In the genomic region with DNA sequence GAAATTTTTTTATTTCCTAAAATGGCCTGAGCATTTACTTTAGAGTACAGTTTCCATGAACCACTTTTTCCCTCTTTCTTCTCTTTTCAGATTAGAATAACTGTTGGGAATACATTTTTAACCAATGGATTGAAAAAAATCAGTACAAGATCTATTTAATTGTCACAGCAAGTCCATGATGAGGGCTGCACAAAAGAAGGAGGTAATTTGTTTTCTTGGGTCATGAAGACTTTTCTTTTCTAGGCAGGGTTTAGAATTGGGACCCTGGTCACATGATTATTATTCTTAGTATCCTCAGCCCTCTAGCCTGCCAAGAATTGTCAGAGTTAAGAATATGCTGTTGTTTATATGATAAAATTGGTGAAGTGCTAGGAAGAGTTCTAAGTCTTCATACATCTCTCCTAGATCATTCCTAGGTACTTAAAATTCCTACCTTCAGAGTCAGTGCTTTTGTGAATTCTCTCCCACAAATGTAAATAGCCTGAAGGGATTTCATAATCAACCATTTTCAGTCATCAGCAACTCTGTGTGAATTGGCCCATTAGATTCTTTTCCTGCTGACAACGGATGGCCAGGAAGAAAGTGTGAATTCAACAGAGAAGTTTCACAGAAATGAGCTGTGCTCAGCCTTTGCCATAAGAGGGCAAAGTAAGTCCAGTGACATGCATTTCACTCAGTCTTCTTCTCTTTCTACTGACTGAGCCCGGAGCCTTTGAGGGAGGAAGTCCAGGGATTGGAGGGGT, we compare ENCODE assay signal across 1 cellular context.
A peak's percentile ranks its signal among the peaks of the same experiment; 100 is the strongest.
TF ChIP-seq lines count a peak whose summit lies in the region.

No MANE protein-coding gene starts in this region.

TF ChIP-seq in HEK293, 187 proteins besides CTCF, POLR2A, EP300 and RAD21 (continued from another document):
- TF ChIP-seq, protein P1, sequence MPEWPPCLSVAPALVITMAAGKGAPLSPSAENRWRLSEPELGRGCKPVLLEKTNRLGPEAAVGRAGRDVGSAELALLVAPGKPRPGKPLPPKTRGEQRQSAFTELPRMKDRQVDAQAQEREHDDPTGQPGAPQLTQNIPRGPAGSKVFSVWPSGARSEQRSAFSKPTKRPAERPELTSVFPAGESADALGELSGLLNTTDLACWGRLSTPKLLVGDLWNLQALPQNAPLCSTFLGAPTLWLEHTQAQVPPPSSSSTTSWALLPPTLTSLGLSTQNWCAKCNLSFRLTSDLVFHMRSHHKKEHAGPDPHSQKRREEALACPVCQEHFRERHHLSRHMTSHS (tag by site-specific recombination; IDR thresholded peaks at IDR 0.05): no peak
- TF ChIP-seq, protein P2, sequence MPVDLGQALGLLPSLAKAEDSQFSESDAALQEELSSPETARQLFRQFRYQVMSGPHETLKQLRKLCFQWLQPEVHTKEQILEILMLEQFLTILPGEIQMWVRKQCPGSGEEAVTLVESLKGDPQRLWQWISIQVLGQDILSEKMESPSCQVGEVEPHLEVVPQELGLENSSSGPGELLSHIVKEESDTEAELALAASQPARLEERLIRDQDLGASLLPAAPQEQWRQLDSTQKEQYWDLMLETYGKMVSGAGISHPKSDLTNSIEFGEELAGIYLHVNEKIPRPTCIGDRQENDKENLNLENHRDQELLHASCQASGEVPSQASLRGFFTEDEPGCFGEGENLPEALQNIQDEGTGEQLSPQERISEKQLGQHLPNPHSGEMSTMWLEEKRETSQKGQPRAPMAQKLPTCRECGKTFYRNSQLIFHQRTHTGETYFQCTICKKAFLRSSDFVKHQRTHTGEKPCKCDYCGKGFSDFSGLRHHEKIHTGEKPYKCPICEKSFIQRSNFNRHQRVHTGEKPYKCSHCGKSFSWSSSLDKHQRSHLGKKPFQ (tag by site-specific recombination; IDR thresholded peaks at IDR 0.05): peak; percentile 87
